ENCODE assay signal across 12 cellular contexts in the genomic region with DNA sequence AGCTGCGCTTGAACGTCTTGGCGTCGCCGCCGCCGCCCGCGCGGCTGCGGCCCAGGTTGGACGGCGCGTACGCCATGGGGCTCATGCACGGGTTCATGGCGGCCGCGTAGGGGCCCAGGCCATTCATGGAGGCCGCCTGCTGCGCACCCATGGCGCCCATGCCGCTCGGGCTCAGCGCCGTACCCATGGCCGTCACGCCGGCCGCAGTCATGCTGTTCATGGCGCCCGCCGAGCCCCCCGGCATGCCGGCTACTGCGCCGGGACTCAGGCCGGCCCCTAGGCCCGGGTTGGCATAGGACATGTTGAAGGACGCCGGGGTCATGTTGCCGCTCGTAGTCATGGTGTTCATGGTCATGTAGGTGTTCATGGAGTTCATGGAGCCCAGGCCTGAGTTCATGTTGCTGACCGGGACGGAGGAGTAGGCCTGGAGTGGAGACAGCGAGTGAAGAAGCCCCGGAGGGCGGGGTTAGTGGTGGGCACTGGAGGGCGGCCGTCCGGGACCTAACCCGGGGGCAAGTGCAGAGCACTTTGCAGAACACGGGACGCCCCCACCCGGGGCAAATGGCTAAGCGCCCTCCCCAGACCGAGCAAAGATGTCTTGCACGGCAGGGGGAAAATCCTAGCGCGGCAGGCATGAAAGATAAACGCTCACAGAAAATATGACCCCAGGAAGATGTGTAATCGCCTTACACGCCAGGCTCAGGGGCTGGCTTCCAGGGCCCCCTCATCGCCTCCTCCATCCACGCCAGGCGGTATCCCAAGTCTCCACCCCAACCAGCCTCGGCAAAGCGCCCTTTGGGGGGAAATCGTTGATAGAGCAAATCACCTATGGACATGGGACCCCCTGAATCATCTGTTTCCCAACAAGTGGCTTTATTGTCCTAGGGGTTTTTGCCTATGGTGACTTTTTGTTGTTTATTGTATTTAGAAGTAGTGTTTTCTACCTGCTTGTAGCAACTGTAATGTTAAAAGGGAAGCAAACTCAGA. TPM values are rescaled to one million over a fixed set of nuclear protein-coding genes. Genes with fewer than 3 reads are reported as not detected.
DNase-seq lines count a peak whose midpoint lies in the region; ATAC-seq and TF ChIP-seq lines count a peak whose summit lies in the region.
"Had no signal": no experiment of that assay in that cellular context is flagged by ENCODE, and none has a peak within 500 bp of the region (broad histone marks: within the 10 kb centered on the region; RNA-seq: fewer than 3 reads in every experiment).

No MANE protein-coding gene starts in this region.

- H3K4me1 Mint-ChIP-seq in activated T-helper 1 cell treated with anti-CD3 and anti-CD28 coated beads, Interleukin-12 subunit alpha, Interleukin-12 subunit beta, Interleukin-2, Interleukin-4 antibody, amounts not matched to agents 30 ng/mL and 10 ng/mL and 1 ng/mL, durations not matched to agents 14 hours and 24 hours and 36 hours (ENCODE audit: low read depth), result peaks cover 13% of the 10 kb centered on the region
- peaks cover 38% of the 10 kb centered on the region for H3K4me1 Mint-ChIP-seq in mesothelial cell of epicardium

- POLR2A ChIA-PET in HEK293 (lab: Yijun Ruan, JAX), result interaction anchor here (0.6 kb wide), 1 partner anchor 9 kb away, joined by 5 read pairs; no protein-coding TSS in a partner anchor

- no peak for TF ChIP-seq CTCF in C4-2B (conservative IDR thresholded peaks at IDR 0.05)
- peak; percentile 34; the same call in 1 of the 2 replicates for TF ChIP-seq CTCF in HEK293 (tag by site-specific recombination; IDR thresholded peaks at IDR 0.05)
- TF ChIP-seq CTCF in mesothelial cell of epicardium (IDR thresholded peaks at IDR 0.05; ENCODE audit: unreplicated experiment), result no peak

- peak overlapping the region; percentile 7 for H3K4me3 Mint-ChIP-seq in activated T-helper 1 cell treated with anti-CD3 and anti-CD28 coated beads, Interleukin-12 subunit alpha, Interleukin-12 subunit beta, Interleukin-2, Interleukin-4 antibody, amounts not matched to agents 30 ng/mL and 10 ng/mL and 1 ng/mL, durations not matched to agents 14 hours and 24 hours and 36 hours
- H3K4me3 Mint-ChIP-seq in mesothelial cell of epicardium, result peak overlapping the region; percentile 77

- H3K27ac ChIP-seq in C4-2B, result peak overlapping the region; percentile 93
- H3K27ac ChIP-seq in HEK293 (ENCODE audit: extremely low read depth, low read depth, low read length), result peak overlapping the region; percentile 99
- H3K27ac ChIP-seq: coronary artery had no signal

- CTCF ChIA-PET in HEK293 (lab: Yijun Ruan, JAX), result interaction anchor here (0.6 to 2.8 kb wide), 9 partner anchors 13 to 391 kb away, joined by 3 to 15 read pairs (median 3); no protein-coding TSS in a partner anchor

- peak overlapping the region; percentile 75 for H3K4me3 ChIP-seq in HEK293 (ENCODE audit: low read depth, low read length)
- H3K4me3 ChIP-seq: coronary artery had no signal

- peaks cover 3% of the 10 kb centered on the region; the same call in 1 of the 2 replicates for H3K4me1 ChIP-seq in HEK293 (ENCODE audit: control insufficient read depth, insufficient read depth, low read length)

- H3K9me3 Mint-ChIP-seq in activated T-helper 1 cell treated with anti-CD3 and anti-CD28 coated beads, Interleukin-12 subunit alpha, Interleukin-12 subunit beta, Interleukin-2, Interleukin-4 antibody, amounts not matched to agents 30 ng/mL and 10 ng/mL and 1 ng/mL, durations not matched to agents 14 hours and 24 hours and 36 hours, result peaks cover 7% of the 10 kb centered on the region
- H3K9me3 Mint-ChIP-seq in mesothelial cell of epicardium, result no peaks in the 10 kb centered on the region

- H3K27ac Mint-ChIP-seq in activated T-helper 1 cell treated with anti-CD3 and anti-CD28 coated beads, Interleukin-12 subunit alpha, Interleukin-12 subunit beta, Interleukin-2, Interleukin-4 antibody, amounts not matched to agents 30 ng/mL and 10 ng/mL and 1 ng/mL, durations not matched to agents 14 hours and 24 hours and 36 hours, result peak overlapping the region; percentile 58
- H3K27ac Mint-ChIP-seq in mesothelial cell of epicardium, result no peak overlapping the region

- H3K36me3 ChIP-seq in HEK293 (ENCODE audit: control insufficient read depth in 2 of 2, insufficient read depth in 1 of 2, low read length in 2 of 2), result peaks cover 0 to 15% of the 10 kb centered on the region in 2 experiments; a peak in 1 of 3 replicates

- ATAC-seq in HG02610 (IDR thresholded peaks at IDR 0.05; ENCODE audit: unreplicated experiment), result no peak
- no peak for ATAC-seq in HG03460 (IDR thresholded peaks at IDR 0.05; ENCODE audit: unreplicated experiment)
- no peak for ATAC-seq in GM18517 (IDR thresholded peaks at IDR 0.05; ENCODE audit: unreplicated experiment)

- DNase-seq in activated T-helper 1 cell treated with anti-CD3 and anti-CD28 coated beads, Interleukin-12 subunit alpha, Interleukin-12 subunit beta, Interleukin-2, Interleukin-4 antibody, amounts not matched to agents 30 ng/mL and 10 ng/mL and 1 ng/mL, durations not matched to agents 14 hours and 24 hours and 36 hours (ENCODE audit: low spot score), result no peak
- DNase-seq in mesothelial cell of epicardium (ENCODE audit: low spot score in 2 of 2, unreplicated experiment in 2 of 2) (no peak), AML-193 (lab: John Stamatoyannopoulos, UW) (no peak)
- DNase-seq: CD4-positive, alpha-beta memory T cell; GOT3 had no signal

- peaks cover 2% of the 10 kb centered on the region for H3K36me3 Mint-ChIP-seq in activated T-helper 1 cell treated with anti-CD3 and anti-CD28 coated beads, Interleukin-12 subunit alpha, Interleukin-12 subunit beta, Interleukin-2, Interleukin-4 antibody, amounts not matched to agents 30 ng/mL and 10 ng/mL and 1 ng/mL, durations not matched to agents 14 hours and 24 hours and 36 hours (ENCODE audit: low read depth)
- peaks cover 14% of the 10 kb centered on the region for H3K36me3 Mint-ChIP-seq in mesothelial cell of epicardium

- peaks cover 72% of the 10 kb centered on the region for H3K27me3 Mint-ChIP-seq in activated T-helper 1 cell treated with anti-CD3 and anti-CD28 coated beads, Interleukin-12 subunit alpha, Interleukin-12 subunit beta, Interleukin-2, Interleukin-4 antibody, amounts not matched to agents 30 ng/mL and 10 ng/mL and 1 ng/mL, durations not matched to agents 14 hours and 24 hours and 36 hours (ENCODE audit: insufficient read depth)
- H3K27me3 Mint-ChIP-seq in mesothelial cell of epicardium (ENCODE audit: low read depth), result peaks cover 89% of the 10 kb centered on the region

- no peaks in the 10 kb centered on the region for H3K9me3 ChIP-seq in HEK293 (ENCODE audit: control insufficient read depth, insufficient read depth, low read depth, low read length)

- intact Hi-C loops in activated T-helper 1 cell treated with anti-CD3 and anti-CD28 coated beads, Interleukin-12 subunit alpha, Interleukin-12 subunit beta, Interleukin-2, Interleukin-4 antibody, amounts not matched to agents 30 ng/mL and 10 ng/mL and 1 ng/mL, durations not matched to agents 14 hours and 24 hours and 36 hours (cut with micrococcal nuclease), result loop anchor here (5.0 kb wide), 2 partner anchors 665 to 1085 kb away; a partner anchor contains a TSS

TF ChIP-seq in HEK293, 187 proteins besides CTCF, POLR2A, EP300 and RAD21 (continues in another document):
- peak; percentile 89 for TF ChIP-seq YY1 (tag by site-specific recombination; IDR thresholded peaks at IDR 0.05)
- no peak for TF ChIP-seq ZNF585B (tag by site-specific recombination; IDR thresholded peaks at IDR 0.05)
- TF ChIP-seq, protein P1, sequence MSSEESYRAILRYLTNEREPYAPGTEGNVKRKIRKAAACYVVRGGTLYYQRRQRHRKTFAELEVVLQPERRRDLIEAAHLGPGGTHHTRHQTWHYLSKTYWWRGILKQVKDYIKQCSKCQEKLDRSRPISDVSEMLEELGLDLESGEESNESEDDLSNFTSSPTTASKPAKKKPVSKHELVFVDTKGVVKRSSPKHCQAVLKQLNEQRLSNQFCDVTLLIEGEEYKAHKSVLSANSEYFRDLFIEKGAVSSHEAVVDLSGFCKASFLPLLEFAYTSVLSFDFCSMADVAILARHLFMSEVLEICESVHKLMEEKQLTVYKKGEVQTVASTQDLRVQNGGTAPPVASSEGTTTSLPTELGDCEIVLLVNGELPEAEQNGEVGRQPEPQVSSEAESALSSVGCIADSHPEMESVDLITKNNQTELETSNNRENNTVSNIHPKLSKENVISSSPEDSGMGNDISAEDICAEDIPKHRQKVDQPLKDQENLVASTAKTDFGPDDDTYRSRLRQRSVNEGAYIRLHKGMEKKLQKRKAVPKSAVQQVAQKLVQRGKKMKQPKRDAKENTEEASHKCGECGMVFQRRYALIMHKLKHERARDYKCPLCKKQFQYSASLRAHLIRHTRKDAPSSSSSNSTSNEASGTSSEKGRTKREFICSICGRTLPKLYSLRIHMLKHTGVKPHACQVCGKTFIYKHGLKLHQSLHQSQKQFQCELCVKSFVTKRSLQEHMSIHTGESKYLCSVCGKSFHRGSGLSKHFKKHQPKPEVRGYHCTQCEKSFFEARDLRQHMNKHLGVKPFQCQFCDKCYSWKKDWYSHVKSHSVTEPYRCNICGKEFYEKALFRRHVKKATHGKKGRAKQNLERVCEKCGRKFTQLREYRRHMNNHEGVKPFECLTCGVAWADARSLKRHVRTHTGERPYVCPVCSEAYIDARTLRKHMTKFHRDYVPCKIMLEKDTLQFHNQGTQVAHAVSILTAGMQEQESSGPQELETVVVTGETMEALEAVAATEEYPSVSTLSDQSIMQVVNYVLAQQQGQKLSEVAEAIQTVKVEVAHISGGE (tag by site-specific recombination; conservative IDR thresholded peaks at IDR 0.05; ENCODE audit: low read depth), result no peak
- TF ChIP-seq ZNF791 (tag by site-specific recombination; IDR thresholded peaks at IDR 0.05), result no peak
- TF ChIP-seq, protein P2, sequence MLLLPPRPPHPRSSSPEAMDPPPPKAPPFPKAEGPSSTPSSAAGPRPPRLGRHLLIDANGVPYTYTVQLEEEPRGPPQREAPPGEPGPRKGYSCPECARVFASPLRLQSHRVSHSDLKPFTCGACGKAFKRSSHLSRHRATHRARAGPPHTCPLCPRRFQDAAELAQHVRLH (tag by site-specific recombination; IDR thresholded peaks at IDR 0.05), result no peak
- no peak for TF ChIP-seq RBAK (tag by site-specific recombination; IDR thresholded peaks at IDR 0.05)

RNA-seq across cellular contexts. Expression of a gene that starts 2.5 kb away (rescaled TPM):
- total RNA-seq in activated T-helper 1 cell treated with anti-CD3 and anti-CD28 coated beads, Interleukin-12 subunit alpha, Interleukin-12 subunit beta, Interleukin-2, Interleukin-4 antibody, amounts not matched to agents 30 ng/mL and 10 ng/mL and 1 ng/mL, durations not matched to agents 14 hours and 24 hours and 36 hours, result 0.31 TPM in 1 of 2 replicates, not detected in the other
- total RNA-seq in mesothelial cell of epicardium, result 19.3 to 21.8 TPM (median 19.7 TPM) in 3 replicates
- total RNA-seq: CD4-positive, alpha-beta memory T cell; T-helper 2 cell treated with Interferon-gamma antibody and Interleukin-4, amounts not matched to agents 100 ng/mL and 5 ng/mL, for 36 hours had no signal

RNA-seq across cellular contexts. Expression of a gene that starts 2.8 kb away (rescaled TPM):
- not detected in 2 replicates for total RNA-seq in activated T-helper 1 cell treated with anti-CD3 and anti-CD28 coated beads, Interleukin-12 subunit alpha, Interleukin-12 subunit beta, Interleukin-2, Interleukin-4 antibody, amounts not matched to agents 30 ng/mL and 10 ng/mL and 1 ng/mL, durations not matched to agents 14 hours and 24 hours and 36 hours
- total RNA-seq in mesothelial cell of epicardium, result 2.7 to 3.5 TPM (median 2.8 TPM) in 3 replicates
- total RNA-seq: CD4-positive, alpha-beta memory T cell; T-helper 2 cell treated with Interferon-gamma antibody and Interleukin-4, amounts not matched to agents 100 ng/mL and 5 ng/mL, for 36 hours had no signal

Comparison
In these comparisons a context has a peak if more than half of its experiments do, and no peak if none do; other contexts are left out.
1. RNA of a gene that starts 2.5 kb away (total RNA-seq): 19.3 to 21.8 TPM in mesothelial cell of epicardium; 0.31 TPM in activated T-helper 1 cell treated with anti-CD3 and anti-CD28 coated beads, Interleukin-12 subunit alpha, Interleukin-12 subunit beta, Interleukin-2, Interleukin-4 antibody, amounts not matched to agents 30 ng/mL and 10 ng/mL and 1 ng/mL, durations not matched to agents 14 hours and 24 hours and 36 hours; every median in the first group is over 10 times any median in the second.